ENCODE assay signal across 7 cellular contexts in the genomic region with DNA sequence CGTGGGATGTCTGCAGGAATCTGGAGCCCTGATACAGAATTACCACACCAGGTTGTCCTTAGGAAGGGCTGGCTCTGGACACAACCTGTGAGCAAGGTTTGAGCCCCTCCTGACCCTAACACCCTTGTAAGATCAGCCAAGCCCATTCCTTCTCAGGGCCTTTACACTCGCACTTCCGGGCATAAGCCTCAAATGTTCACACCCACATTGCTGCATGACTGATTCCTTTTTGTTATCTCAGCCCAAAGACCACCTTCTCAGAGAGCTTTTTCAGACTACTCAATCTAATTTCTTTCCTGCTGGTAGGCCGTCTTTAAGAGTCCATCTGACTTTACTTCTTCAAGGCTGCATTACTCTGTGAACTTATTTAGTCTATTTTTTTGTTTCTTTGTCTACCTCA.
"Had no signal": no experiment of that assay in that cellular context is flagged by ENCODE, and none has a peak within 500 bp of the region (broad histone marks: within the 10 kb centered on the region; RNA-seq: fewer than 3 reads in every experiment).

No MANE protein-coding gene starts in this region.

- FAIRE-seq: HepG2, HTR-8/SVneo had no signal

- H3K4me1 Mint-ChIP-seq: IgD-negative memory B cell had no signal

- H3K27ac Mint-ChIP-seq: IgD-negative memory B cell had no signal

- DNase-seq: IMR-90, KBM-7, KG1 had no signal

- H3K4me3 Mint-ChIP-seq: IgD-negative memory B cell had no signal

- H3K27ac ChIP-seq: HL-60 had no signal

- H3K36me3 Mint-ChIP-seq: IgD-negative memory B cell had no signal

- ATAC-seq: HepG2 had no signal
